Comparison of ENCODE assay signal across 20 cellular contexts in the genomic region with DNA sequence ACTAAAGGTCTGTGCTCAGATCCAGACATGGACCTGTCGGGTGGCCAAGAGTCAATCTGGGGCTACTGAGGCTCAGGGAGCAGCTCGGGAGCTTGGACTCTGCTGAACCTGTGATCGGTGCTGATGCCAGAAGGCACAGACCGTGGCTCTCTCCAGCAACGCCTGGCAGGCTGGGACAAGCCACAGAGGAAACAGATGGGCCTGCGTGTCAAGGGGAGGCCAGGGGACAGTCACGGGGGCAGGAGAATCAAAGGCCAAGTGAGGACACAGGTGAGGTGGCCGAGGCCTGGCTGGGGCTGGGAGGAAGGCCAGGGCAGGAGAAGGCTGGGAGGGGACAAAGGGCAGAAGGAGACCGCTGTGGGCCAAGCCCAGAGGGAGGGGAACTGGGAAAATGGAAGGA. TPM values are rescaled to one million over a fixed set of nuclear protein-coding genes. Genes with fewer than 3 reads are reported as not detected.
DNase-seq lines count a peak whose midpoint lies in the region; ATAC-seq and TF ChIP-seq lines count a peak whose summit lies in the region.
"Had no signal": no experiment of that assay in that cellular context is flagged by ENCODE, and none has a peak within 500 bp of the region (broad histone marks: within the 10 kb centered on the region; RNA-seq: fewer than 3 reads in every experiment).

No MANE protein-coding gene starts in this region.

- H3K56ac ChIP-seq in H9 (ENCODE audit: insufficient read length, low read depth, low read length) = no peak overlapping the region

- no CpG with 5 or more reads among the region's 9 CpGs for WGBS in H9 (ENCODE audit: extremely low coverage, insufficient read length, low lambda C conversion rate)
- WGBS in trophoblast cell (ENCODE audit: extremely low coverage, insufficient coverage, insufficient read length) = no CpG with 5 or more reads among the region's 9 CpGs

- no peaks in the 10 kb centered on the region; the same call in 1 of the 2 replicates for H3K36me3 ChIP-seq in WERI-Rb-1
- no peaks in the 10 kb centered on the region for H3K36me3 ChIP-seq in left ventricle myocardium inferior
- H3K36me3 ChIP-seq in trophoblast cell (ENCODE audit: control insufficient read depth in 1 of 2, insufficient read depth in 2 of 2, low read length in 2 of 2) = no peaks in the 10 kb centered on the region
- no peaks in the 10 kb centered on the region for H3K36me3 ChIP-seq in osteoblast (ENCODE audit: insufficient read depth, low read length)

- H3K4me3 ChIP-seq in WERI-Rb-1 (ENCODE audit: low read depth, low read length) (no peak overlapping the region), left ventricle myocardium inferior (no peak overlapping the region), trophoblast cell (ENCODE audit: low read depth, low read length) (no peak overlapping the region), osteoblast (ENCODE audit: insufficient read depth, low read length) (no peak overlapping the region)

- H2AFZ ChIP-seq in H9 (ENCODE audit: low read length) (no peak overlapping the region), trophoblast cell (ENCODE audit: insufficient read depth, low read length, poor library complexity) (no peak overlapping the region), osteoblast (ENCODE audit: low read length) (no peak overlapping the region)

- H2BK15ac ChIP-seq in H9 (ENCODE audit: low read depth, low read length) = no peak overlapping the region

- H3K4me1 ChIP-seq in H9 (ENCODE audit: insufficient read depth, low read length) = no peaks in the 10 kb centered on the region
- H3K4me1 ChIP-seq in left ventricle myocardium inferior = peaks cover 45% of the 10 kb centered on the region
- H3K4me1 ChIP-seq in trophoblast cell (ENCODE audit: control insufficient read depth in 1 of 2, insufficient read depth in 2 of 2, low read length in 2 of 2) = peaks cover 21% of the 10 kb centered on the region in 2 experiments
- H3K4me1 ChIP-seq in osteoblast (ENCODE audit: insufficient read depth, low read length) = no peaks in the 10 kb centered on the region

- no peak overlapping the region for H3K23ac ChIP-seq in H9 (ENCODE audit: insufficient read length, low read depth, low read length)
- H3K23ac ChIP-seq in trophoblast cell (ENCODE audit: low read length) = no peak overlapping the region

- no peaks in the 10 kb centered on the region for H3K9me3 Mint-ChIP-seq in H9
- no peaks in the 10 kb centered on the region for H3K9me3 Mint-ChIP-seq in activated CD8-positive, alpha-beta memory T cell treated with anti-CD3 and anti-CD28 coated beads, Interleukin-2, amount 10 ng/mL, durations not matched to agents 7 days and 5 days (ENCODE audit: low read depth)
- H3K9me3 Mint-ChIP-seq: activated naive CD8-positive, alpha-beta T cell treated with anti-CD3 and anti-CD28 coated beads for 36 hours had no signal

- H4K20me1 ChIP-seq in H9 (ENCODE audit: control insufficient read depth, insufficient read depth, insufficient read length) (no peaks in the 10 kb centered on the region), osteoblast (ENCODE audit: insufficient read depth, low read length) (no peaks in the 10 kb centered on the region)

- peaks cover 3% of the 10 kb centered on the region; the same call in 1 of the 2 replicates for H3K79me2 ChIP-seq in H9 (ENCODE audit: insufficient read depth, low read length)
- no peaks in the 10 kb centered on the region for H3K79me2 ChIP-seq in trophoblast cell (ENCODE audit: control insufficient read depth, insufficient read depth, low read length, poor library complexity)
- no peaks in the 10 kb centered on the region for H3K79me2 ChIP-seq in osteoblast (ENCODE audit: insufficient read depth, low read length)

- no peak overlapping the region for H4K8ac ChIP-seq in H9 (replicated peaks; ENCODE audit: insufficient read length, low read depth, low read length)
- H4K8ac ChIP-seq in trophoblast cell (ENCODE audit: low read depth, low read length) = peak overlapping the region; percentile 8

- H3K27me3 ChIP-seq in H9 (ENCODE audit: insufficient read depth, low read length) = no peaks in the 10 kb centered on the region
- H3K27me3 ChIP-seq in WERI-Rb-1 (ENCODE audit: insufficient read depth, low read depth, severe bottlenecking) = no peaks in the 10 kb centered on the region
- no peaks in the 10 kb centered on the region for H3K27me3 ChIP-seq in left ventricle myocardium inferior (ENCODE audit: low read depth)
- no peaks in the 10 kb centered on the region for H3K27me3 ChIP-seq in trophoblast cell (ENCODE audit: insufficient read depth, low read length)
- peaks cover 3% of the 10 kb centered on the region for H3K27me3 ChIP-seq in osteoblast (ENCODE audit: insufficient read depth, low read length)

- H3K9ac ChIP-seq in H9 (ENCODE audit: extremely low read depth, insufficient read length, low read length) = no peak overlapping the region
- no peak overlapping the region for H3K9ac ChIP-seq in trophoblast cell (ENCODE audit: low read length)

- H2AK5ac ChIP-seq in H9 (ENCODE audit: insufficient read length, low read length) = no peak overlapping the region
- H2AK5ac ChIP-seq in trophoblast cell (ENCODE audit: low read length) = peak overlapping the region; percentile 2

- H3K4ac ChIP-seq in H9 (ENCODE audit: low read depth, low read length) (no peak overlapping the region), trophoblast cell (ENCODE audit: low read depth, low read length) (peak overlapping the region; percentile 4)

- no peak overlapping the region for H3K4me2 ChIP-seq in H9 (ENCODE audit: insufficient read depth, insufficient read length, low read length)
- no peak overlapping the region for H3K4me2 ChIP-seq in trophoblast cell (ENCODE audit: low read length)
- H3K4me2 ChIP-seq in osteoblast (ENCODE audit: insufficient read depth, low read length) = no peak overlapping the region

- H3K79me1 ChIP-seq in H9 (ENCODE audit: insufficient read depth, low read depth, low read length, poor library complexity, severe bottlenecking) = no peaks in the 10 kb centered on the region
- H3K79me1 ChIP-seq in trophoblast cell (ENCODE audit: low read length) = peaks cover 6% of the 10 kb centered on the region

- no peak overlapping the region for H3T11ph ChIP-seq in H9 (ENCODE audit: low read length)

- H2BK20ac ChIP-seq in H9 (ENCODE audit: low read depth, low read length, poor library complexity, severe bottlenecking) = no peak overlapping the region

- H3K36me3 Mint-ChIP-seq in H9 (ENCODE audit: insufficient read depth in 1 of 3, low read depth in 3 of 3) = peaks cover 0 to 21% (median 11%) of the 10 kb centered on the region in 3 experiments; a peak in 4 of 7 replicates
- no peaks in the 10 kb centered on the region for H3K36me3 Mint-ChIP-seq in activated CD8-positive, alpha-beta memory T cell treated with anti-CD3 and anti-CD28 coated beads, Interleukin-2, amount 10 ng/mL, durations not matched to agents 7 days and 5 days
- H3K36me3 Mint-ChIP-seq: activated naive CD8-positive, alpha-beta T cell treated with anti-CD3 and anti-CD28 coated beads for 36 hours; naive thymus-derived CD8-positive, alpha-beta T cell had no signal

- no peak overlapping the region for H2BK12ac ChIP-seq in H9 (ENCODE audit: insufficient read length, low read depth, low read length)
- H2BK12ac ChIP-seq in trophoblast cell (ENCODE audit: low read length) = peak overlapping the region; percentile 7

- DNase-seq in H9 = no peak
- peak; percentile 97 for DNase-seq in WERI-Rb-1
- DNase-seq in left ventricle myocardium inferior = peak; percentile 39
- no peak for DNase-seq in trophoblast cell
- DNase-seq in NCI-H748 (lab: John Stamatoyannopoulos, UW; ENCODE audit: unreplicated experiment) = no peak
- DNase-seq in activated CD8-positive, alpha-beta memory T cell treated with anti-CD3 and anti-CD28 coated beads, Interleukin-2, amount 10 ng/mL, durations not matched to agents 7 days and 5 days = no peak
- no peak for DNase-seq in osteoblast (ENCODE audit: insufficient read length, low spot score, missing footprints)
- DNase-seq: activated CD4-positive, alpha-beta T cell treated with anti-CD3 and anti-CD28 coated beads, Interleukin-2, amount 50 U/mL, for 1 hour; activated CD8-positive, alpha-beta memory T cell treated with anti-CD3 and anti-CD28 coated beads, Interleukin-2, amount 50 U/mL, for 4 hours; activated naive CD8-positive, alpha-beta T cell treated with anti-CD3 and anti-CD28 coated beads for 36 hours; GOT3; kidney glomerular epithelial cell; mesendoderm; MM.1S; naive thymus-derived CD8-positive, alpha-beta T cell; NCI-H1436 treated with DMSO at 0.1 percent for 48 hours; NCI-H2227 treated with DMSO at 0.1 percent for 48 hours; stimulated activated CD4-positive, alpha-beta T cell treated with anti-CD3 and anti-CD28 coated beads, Interleukin-1b, Interleukin-23, amount 100 ng/mL, for 48 hours; T-helper 2 cell had no signal

- H3K14ac ChIP-seq in H9 (ENCODE audit: insufficient read depth, low read length) (no peak overlapping the region; the same call in 1 of the 2 replicates), trophoblast cell (ENCODE audit: low read length) (peak overlapping the region; percentile 0)

- H4K91ac ChIP-seq in H9 (ENCODE audit: insufficient read length, low read depth, low read length) = no peak overlapping the region
- H4K91ac ChIP-seq in trophoblast cell (ENCODE audit: low read depth, low read length) = peak overlapping the region; percentile 22

- H3K27ac ChIP-seq in H9 (ENCODE audit: insufficient read length, low read depth, low read length) = no peak overlapping the region
- H3K27ac ChIP-seq in WERI-Rb-1 = peak overlapping the region; percentile 81
- peak overlapping the region; percentile 55 for H3K27ac ChIP-seq in left ventricle myocardium inferior (replicated peaks)
- H3K27ac ChIP-seq in trophoblast cell (ENCODE audit: low read depth, low read length) = peak overlapping the region; percentile 29
- no peak overlapping the region for H3K27ac ChIP-seq in osteoblast (ENCODE audit: low read depth, low read length)

- intact Hi-C loops in left ventricle myocardium inferior (cut with micrococcal nuclease) = no loop called here

- no peak overlapping the region for H2BK5ac ChIP-seq in H9 (ENCODE audit: insufficient read length, low read length)
- peak overlapping the region; percentile 23 for H2BK5ac ChIP-seq in trophoblast cell (ENCODE audit: low read depth, low read length, poor library complexity)

- no peak overlapping the region for H3K4me3 Mint-ChIP-seq in H9
- H3K4me3 Mint-ChIP-seq in activated CD8-positive, alpha-beta memory T cell treated with anti-CD3 and anti-CD28 coated beads, Interleukin-2, amount 10 ng/mL, durations not matched to agents 7 days and 5 days = no peak overlapping the region
- H3K4me3 Mint-ChIP-seq: activated naive CD8-positive, alpha-beta T cell treated with anti-CD3 and anti-CD28 coated beads for 36 hours; naive thymus-derived CD8-positive, alpha-beta T cell had no signal

- H3K4me1 Mint-ChIP-seq in H9 = peaks cover 5 to 8% of the 10 kb centered on the region in 2 experiments
- no peaks in the 10 kb centered on the region for H3K4me1 Mint-ChIP-seq in activated CD8-positive, alpha-beta memory T cell treated with anti-CD3 and anti-CD28 coated beads, Interleukin-2, amount 10 ng/mL, durations not matched to agents 7 days and 5 days
- H3K4me1 Mint-ChIP-seq: activated naive CD8-positive, alpha-beta T cell treated with anti-CD3 and anti-CD28 coated beads for 36 hours had no signal

- no peak overlapping the region for H4K12ac ChIP-seq in trophoblast cell (ENCODE audit: low read depth, low read length)

- H3K27ac Mint-ChIP-seq in H9 = peak overlapping the region in 1 of 3 experiments; percentile 93; a peak in 3 of 7 replicates
- no peak overlapping the region for H3K27ac Mint-ChIP-seq in activated CD8-positive, alpha-beta memory T cell treated with anti-CD3 and anti-CD28 coated beads, Interleukin-2, amount 10 ng/mL, durations not matched to agents 7 days and 5 days
- H3K27ac Mint-ChIP-seq: activated naive CD8-positive, alpha-beta T cell treated with anti-CD3 and anti-CD28 coated beads for 36 hours; naive thymus-derived CD8-positive, alpha-beta T cell had no signal

- peak overlapping the region; percentile 17 for H3K18ac ChIP-seq in H9 (ENCODE audit: insufficient read length, low read depth, low read length)
- H3K18ac ChIP-seq in trophoblast cell (ENCODE audit: low read length) = peak overlapping the region; percentile 4

- no peaks in the 10 kb centered on the region for H3K9me3 ChIP-seq in H9 (ENCODE audit: control insufficient read depth, low read depth, low read length)
- peaks cover 7% of the 10 kb centered on the region for H3K9me3 ChIP-seq in WERI-Rb-1 (ENCODE audit: severe bottlenecking)
- H3K9me3 ChIP-seq in left ventricle myocardium inferior (replicated peaks) = no peaks in the 10 kb centered on the region
- H3K9me3 ChIP-seq in trophoblast cell (ENCODE audit: insufficient read depth, low read depth, low read length) = no peaks in the 10 kb centered on the region
- H3K9me3 ChIP-seq in osteoblast (ENCODE audit: low read depth, low read length) = no peaks in the 10 kb centered on the region

- H3K23me2 ChIP-seq in H9 (ENCODE audit: insufficient read length, low read depth, low read length, poor library complexity, severe bottlenecking) = no peaks in the 10 kb centered on the region

- CTCF ChIA-PET in activated CD8-positive, alpha-beta memory T cell treated with anti-CD3 and anti-CD28 coated beads, Interleukin-2, amount 10 ng/mL, durations not matched to agents 7 days and 5 days (lab: Charles Lee) = no interaction called here

- TF ChIP-seq CTCF in H9 (conservative IDR thresholded peaks at IDR 0.05) (no peak), WERI-Rb-1 (IDR thresholded peaks at IDR 0.05; ENCODE audit: low read depth, low read length) (no peak), left ventricle myocardium inferior (IDR thresholded peaks at IDR 0.05; ENCODE audit: borderline replicate concordance) (no peak), osteoblast (IDR thresholded peaks at IDR 0.05; ENCODE audit: extremely low read depth, low read depth, low read length) (no peak)

- no peak for ATAC-seq in HG03045 (IDR thresholded peaks at IDR 0.05; ENCODE audit: unreplicated experiment)
- no peak for ATAC-seq in activated CD8-positive, alpha-beta memory T cell treated with anti-CD3 and anti-CD28 coated beads, Interleukin-2, amount 10 ng/mL, durations not matched to agents 7 days and 5 days
- ATAC-seq: naive thymus-derived CD8-positive, alpha-beta T cell had no signal

- no peaks in the 10 kb centered on the region for H3K27me3 Mint-ChIP-seq in H9 (ENCODE audit: low read depth)
- peaks cover 13% of the 10 kb centered on the region for H3K27me3 Mint-ChIP-seq in activated CD8-positive, alpha-beta memory T cell treated with anti-CD3 and anti-CD28 coated beads, Interleukin-2, amount 10 ng/mL, durations not matched to agents 7 days and 5 days

- H2BK120ac ChIP-seq in H9 (ENCODE audit: low read depth, low read length, poor library complexity, severe bottlenecking) (no peak overlapping the region), trophoblast cell (ENCODE audit: insufficient read depth, low read length, poor library complexity) (peak overlapping the region; percentile 5)

- no peak overlapping the region for H4K5ac ChIP-seq in H9 (ENCODE audit: insufficient read length, low read depth, low read length)

RNA-seq across cellular contexts. Expression of a gene that starts 43.4 kb away (rescaled TPM):
- 18.9 and 19.7 TPM in 2 replicates for total RNA-seq in H9 (2021)
- total RNA-seq in left ventricle myocardium inferior = 13.9 TPM
- polyA plus RNA-seq in trophoblast cell (2013) = 23.7 and 24.0 TPM in 2 replicates
- 1 to 10 TPM in 1 of 2 experiments, under 1 TPM in 1; 0.23 to 1.0 TPM for total RNA-seq in activated CD8-positive, alpha-beta memory T cell treated with anti-CD3 and anti-CD28 coated beads, Interleukin-2, amount 10 ng/mL, durations not matched to agents 7 days and 5 days
- 2.1 and 2.2 TPM in 2 replicates for total RNA-seq in osteoblast
- total RNA-seq: naive thymus-derived CD8-positive, alpha-beta T cell had no signal
- polyA plus RNA-seq: naive thymus-derived CD8-positive, alpha-beta T cell had no signal

Comparison
In these comparisons a context has a peak if more than half of its experiments do, and no peak if none do; other contexts are left out.
1. DNase-seq: peak in WERI-Rb-1 (single experiment) and left ventricle myocardium inferior (single experiment); none in H9 (single experiment), trophoblast cell (0 of 2), NCI-H748 (single experiment), activated CD8-positive, alpha-beta memory T cell treated with anti-CD3 and anti-CD28 coated beads, Interleukin-2, amount 10 ng/mL, durations not matched to agents 7 days and 5 days (single experiment) and osteoblast (single experiment).
2. H3K27ac ChIP-seq: peak in WERI-Rb-1 (single experiment), left ventricle myocardium inferior (single experiment) and trophoblast cell (single experiment); none in H9 (single experiment) and osteoblast (single experiment).